Comparison of ENCODE assay signal across 23 cellular contexts in genomic region chr5:101418735-101419134, GRCh38.
DNase-seq lines count a peak whose midpoint lies in the region; ATAC-seq and TF ChIP-seq lines count a peak whose summit lies in the region.
"Had no signal": no experiment of that assay in that cellular context is flagged by ENCODE, and none has a peak within 500 bp of the region (broad histone marks: within the 10 kb centered on the region; RNA-seq: fewer than 3 reads in every experiment).

No MANE protein-coding gene starts in this region.

- no peak overlapping the region for H3K4me3 ChIP-seq in astrocyte of the spinal cord (ENCODE audit: low read depth, low read length)
- H3K4me3 ChIP-seq: ascending aorta had no signal

- peak; percentile 36 for ATAC-seq in sciatic nerve
- ATAC-seq in GM18519 (IDR thresholded peaks at IDR 0.05; ENCODE audit: low FRiP score, unreplicated experiment): no peak
- no peak for ATAC-seq in HG03457 (IDR thresholded peaks at IDR 0.05; ENCODE audit: unreplicated experiment)
- ATAC-seq: activated CD4-positive, CD25-positive, alpha-beta regulatory T cell treated with anti-CD3 and anti-CD28 coated beads, Interleukin-2, amount 50 U/mL, for 24 hours; activated T-cell treated with anti-CD3 and anti-CD28 coated beads, Interleukin-2, amount 50 U/mL, for 72 hours; natural killer cell; stimulated activated memory B cell treated with anti-CD40 and anti-IgM and Interleukin-4, amounts not matched to agents 10 μg/mL and 1 μg/mL and 100 μg/mL, for 72 hours had no signal

- TF ChIP-seq CTCF in astrocyte of the spinal cord (IDR thresholded peaks at IDR 0.05; ENCODE audit: low read depth, low read length): no peak

- intact Hi-C loops in sciatic nerve (cut with DNase I): no loop called here

- peak; percentile 13 for DNase-seq in KBM-7
- peak; percentile 22 for DNase-seq in astrocyte of the spinal cord (ENCODE audit: low read depth, low spot score)
- DNase-seq in kidney tubule cell (ENCODE audit: low spot score): peak; percentile 9
- no peak for DNase-seq in sciatic nerve (ENCODE audit: low spot score)
- DNase-seq in UCSD-AML1 (lab: John Stamatoyannopoulos, UW; ENCODE audit: unreplicated experiment): no peak
- DNase-seq in effector CD8-positive, alpha-beta T cell (lab: John Stamatoyannopoulos, UW): no peak
- DNase-seq: activated CD8-positive, alpha-beta memory T cell treated with anti-CD3 and anti-CD28 coated beads for 24 hours; activated T-cell treated with anti-CD3 and anti-CD28 coated beads, Interleukin-2, amount 50 U/mL, for 72 hours; CD4-positive, alpha-beta T cell; cerebellar nuclear complex; effector CD4-positive, alpha-beta T cell; GF-D8; natural killer cell; NCI-H187; NK-92 treated with Interleukin-12 subunit alpha and Interleukin-12 subunit beta, amount 100 ng/mL, for 24 hours; posterior cingulate gyrus; RPMI8226; T1000 had no signal

- in situ Hi-C loops in KBM-7 (cut with MboI; ENCODE audit: low pct_unique_long_range_greater_than_20kb, low sequenced_read_pairs): no loop called here
- in situ Hi-C loops in astrocyte of the spinal cord (cut with HindIII; ENCODE audit: low sequenced_read_pairs): no loop called here

Comparison
In these comparisons a context has a peak if more than half of its experiments do, and no peak if none do; other contexts are left out.
1. DNase-seq: peak in KBM-7 (single experiment), astrocyte of the spinal cord (single experiment) and kidney tubule cell (single experiment); none in sciatic nerve (single experiment), UCSD-AML1 (single experiment) and effector CD8-positive, alpha-beta T cell (single experiment).